In genomic region chr10:114042895-114043531, GRCh38 we compare ENCODE assay signal across 8 cellular contexts. TPM values are rescaled to one million over a fixed set of nuclear protein-coding genes. Genes with fewer than 3 reads are reported as not detected.
A peak's percentile ranks its signal among the peaks of the same experiment; 100 is the strongest.
DNase-seq lines count a peak whose midpoint lies in the region; ATAC-seq and TF ChIP-seq lines count a peak whose summit lies in the region.

No MANE protein-coding gene starts in this region.

- intact Hi-C loops in ascending aorta (cut with DNase I), result no loop called here
- intact Hi-C loops in sigmoid colon (cut with DNase I), result loop anchor here (10.0 kb wide), 1 partner anchor 88 kb away; no protein-coding TSS in a partner anchor

- H3K27me3 ChIP-seq in DND-41 (ENCODE audit: insufficient read depth, low read length, poor library complexity), result no peaks in the 10 kb centered on the region
- no peaks in the 10 kb centered on the region for H3K27me3 ChIP-seq in ascending aorta
- peaks cover 0 to 34% (median 17%) of the 10 kb centered on the region in 3 donors for H3K27me3 ChIP-seq in sigmoid colon

- DNase-seq in DND-41, result peak; percentile 82
- DNase-seq in NCI-H146 treated with DMSO at 0.1 percent for 48 hours (lab: John Stamatoyannopoulos, UW; ENCODE audit: unreplicated experiment), result peak; percentile 33
- no peak for DNase-seq in ascending aorta (ENCODE audit: low spot score in 2 of 2)
- peak; percentile 76 for DNase-seq in sigmoid colon
- DNase-seq in T-helper 9 cell, result no peak

- ATAC-seq in DND-41 (ENCODE audit: insufficient read depth, low read depth) (peak; percentile 78), GM21576 (IDR thresholded peaks at IDR 0.05; ENCODE audit: unreplicated experiment) (peak; percentile 29), GM21619 (IDR thresholded peaks at IDR 0.05; ENCODE audit: unreplicated experiment) (no peak)

- H3K4me3 ChIP-seq in DND-41 (ENCODE audit: low read depth in 1 of 2, low read length in 2 of 2) (peak overlapping the region; percentile 21 to 64; a peak in 3 of 4 replicates), ascending aorta (peak overlapping the region; percentile 48 to 59), iPS-18c (ENCODE audit: insufficient read depth, low read depth, low read length) (peak overlapping the region; percentile 63), sigmoid colon (peak overlapping the region; percentile 48 to 59 (median 58))

- H3K4me1 ChIP-seq in DND-41 (ENCODE audit: insufficient read depth, low read length) (peaks cover 39% of the 10 kb centered on the region), ascending aorta (no peaks in the 10 kb centered on the region), sigmoid colon (peaks cover 0 to 28% (median 23%) of the 10 kb centered on the region in 4 donors)

- WGBS in sigmoid colon, 2 donors, result 1% methylated on average over 38 of the region's 38 CpGs

- peak overlapping the region; percentile 62 for H3K9ac ChIP-seq in DND-41 (ENCODE audit: low read depth, low read length)

- no peak for TF ChIP-seq POLR2A in sigmoid colon (IDR thresholded peaks at IDR 0.05)

- peak overlapping the region; percentile 80 for H2AFZ ChIP-seq in DND-41 (ENCODE audit: low read depth, low read length)

- H3K4me2 ChIP-seq in DND-41 (ENCODE audit: insufficient read depth, low read length), result peak overlapping the region; percentile 86

- H4K20me1 ChIP-seq in DND-41 (ENCODE audit: insufficient read depth, low read length), result no peaks in the 10 kb centered on the region

- no peaks in the 10 kb centered on the region for H3K36me3 ChIP-seq in DND-41 (ENCODE audit: insufficient read depth, low read length)
- no peaks in the 10 kb centered on the region for H3K36me3 ChIP-seq in ascending aorta
- H3K36me3 ChIP-seq in sigmoid colon, result no peaks in the 10 kb centered on the region

- H3K79me2 ChIP-seq in DND-41 (ENCODE audit: insufficient read depth, low read length), result no peaks in the 10 kb centered on the region

- TF ChIP-seq CTCF in DND-41 (IDR thresholded peaks at IDR 0.05; ENCODE audit: borderline replicate concordance, extremely low read depth, low read length, poor library complexity, severe bottlenecking) (no peak), ascending aorta (IDR thresholded peaks at IDR 0.05) (no peak), sigmoid colon (IDR thresholded peaks at IDR 0.05) (no peak)

- H3K27ac ChIP-seq in DND-41 (ENCODE audit: low read length) (peak overlapping the region; percentile 72), ascending aorta (no peak overlapping the region), sigmoid colon (peak overlapping the region; percentile 86 to 93 (median 88))

- no peak for TF ChIP-seq EP300 in sigmoid colon (IDR thresholded peaks at IDR 0.05)

- H3K9me3 ChIP-seq in DND-41 (ENCODE audit: insufficient read depth, low read length, severe bottlenecking), result no peaks in the 10 kb centered on the region
- H3K9me3 ChIP-seq in ascending aorta, result no peaks in the 10 kb centered on the region
- H3K9me3 ChIP-seq in iPS-18c (ENCODE audit: control insufficient read depth, insufficient read depth, low read length), result no peaks in the 10 kb centered on the region
- H3K9me3 ChIP-seq in sigmoid colon, result no peaks in the 10 kb centered on the region

RNA-seq across cellular contexts. Expression of gene ADRB1, which starts 0.7 kb away (rescaled TPM):
- total RNA-seq in ascending aorta, result not detected
- total RNA-seq in sigmoid colon, result 10 to 100 TPM in 1 of 4 donors, 1 to 10 TPM in 3; 1.4 to 34.5 (median 3.2) TPM
- under 1 TPM; 0.23 to 0.60 (median 0.55) TPM for polyA plus RNA-seq in sigmoid colon

Comparison
In these comparisons a context has a peak if more than half of its experiments do, and no peak if none do; other contexts are left out.
1. DNase-seq: peak in DND-41 (single experiment), NCI-H146 treated with DMSO at 0.1 percent for 48 hours (single experiment) and sigmoid colon (single experiment); none in ascending aorta (0 of 2) and T-helper 9 cell (single experiment).
2. H3K27ac ChIP-seq: peak in DND-41 (single experiment) and sigmoid colon (4 of 4); none in ascending aorta (0 of 2).
3. Peak in every context shown above with its lines, with median percentiles within 50 percentile points of each other: H3K4me3 ChIP-seq.